ENCODE assay signal across 2 cellular contexts in the genomic region with DNA sequence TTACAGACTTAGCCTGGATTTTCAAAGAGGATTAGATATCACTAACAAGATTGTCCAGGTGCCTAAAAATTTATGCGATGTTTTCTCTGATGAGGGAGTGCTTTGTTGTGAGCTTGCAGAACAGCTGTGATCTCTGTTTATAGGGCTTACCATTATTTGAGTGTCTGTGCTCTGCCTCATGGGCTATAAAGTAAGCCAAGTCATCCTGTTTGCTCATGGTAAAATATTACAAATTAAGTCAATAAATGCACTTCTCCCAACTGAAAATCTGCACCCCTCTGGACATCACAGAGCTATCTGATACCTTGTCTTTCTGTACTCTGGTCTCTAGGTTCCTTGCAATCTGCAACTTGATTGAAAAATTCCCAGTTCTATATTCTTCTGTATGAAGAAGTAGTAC.
A peak's percentile ranks its signal among the peaks of the same experiment; 100 is the strongest.
TF ChIP-seq lines count a peak whose summit lies in the region.

No MANE protein-coding gene starts in this region.

TF ChIP-seq in A549, 52 proteins besides CTCF, POLR2A, EP300 and RAD21:
- TF ChIP-seq SMC3 (IDR thresholded peaks at IDR 0.05) = peak; percentile 20; the same call in 1 of the 3 replicates
- no peak for TF ChIP-seq RARB (CRISPR knock-in tag; IDR thresholded peaks at IDR 0.05)
- TF ChIP-seq, protein P1, sequence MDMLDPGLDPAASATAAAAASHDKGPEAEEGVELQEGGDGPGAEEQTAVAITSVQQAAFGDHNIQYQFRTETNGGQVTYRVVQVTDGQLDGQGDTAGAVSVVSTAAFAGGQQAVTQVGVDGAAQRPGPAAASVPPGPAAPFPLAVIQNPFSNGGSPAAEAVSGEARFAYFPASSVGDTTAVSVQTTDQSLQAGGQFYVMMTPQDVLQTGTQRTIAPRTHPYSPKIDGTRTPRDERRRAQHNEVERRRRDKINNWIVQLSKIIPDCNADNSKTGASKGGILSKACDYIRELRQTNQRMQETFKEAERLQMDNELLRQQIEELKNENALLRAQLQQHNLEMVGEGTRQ (IDR thresholded peaks at IDR 0.05) = no peak
- TF ChIP-seq CHD2 (IDR thresholded peaks at IDR 0.05; ENCODE audit: low read length, partially characterized antibody) = no peak
- no peak for TF ChIP-seq FOSB (CRISPR knock-in tag; IDR thresholded peaks at IDR 0.05)
- no peak for TF ChIP-seq ZNF302 (CRISPR knock-in tag; IDR thresholded peaks at IDR 0.05)
- no peak for TF ChIP-seq NPAS2 (CRISPR knock-in tag; IDR thresholded peaks at IDR 0.05; ENCODE audit: borderline replicate concordance)
- no peak for TF ChIP-seq RFX5 (IDR thresholded peaks at IDR 0.05)
- TF ChIP-seq FOSL2 (IDR thresholded peaks at IDR 0.05) = no peak
- no peak for TF ChIP-seq FOSL2 (CRISPR knock-in tag; IDR thresholded peaks at IDR 0.05)
- TF ChIP-seq, protein P2, sequence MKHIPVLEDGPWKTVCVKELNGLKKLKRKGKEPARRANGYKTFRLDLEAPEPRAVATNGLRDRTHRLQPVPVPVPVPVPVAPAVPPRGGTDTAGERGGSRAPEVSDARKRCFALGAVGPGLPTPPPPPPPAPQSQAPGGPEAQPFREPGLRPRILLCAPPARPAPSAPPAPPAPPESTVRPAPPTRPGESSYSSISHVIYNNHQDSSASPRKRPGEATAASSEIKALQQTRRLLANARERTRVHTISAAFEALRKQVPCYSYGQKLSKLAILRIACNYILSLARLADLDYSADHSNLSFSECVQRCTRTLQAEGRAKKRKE (CRISPR knock-in tag; IDR thresholded peaks at IDR 0.05; ENCODE audit: low read depth) = no peak
- TF ChIP-seq KDM5A (IDR thresholded peaks at IDR 0.05) = no peak
- TF ChIP-seq BHLHE40 (IDR thresholded peaks at IDR 0.05; ENCODE audit: low read depth, low read length) = no peak
- no peak for TF ChIP-seq CBX2 (IDR thresholded peaks at IDR 0.05; ENCODE audit: borderline replicate concordance, low read depth)
- no peak for TF ChIP-seq PHF8 (IDR thresholded peaks at IDR 0.05; ENCODE audit: borderline replicate concordance, low read depth)
- peak in 1 of 2 experiments; percentile 40; a peak in 1 of 5 replicates for TF ChIP-seq JUN (IDR thresholded peaks at IDR 0.05)
- TF ChIP-seq, protein P3, sequence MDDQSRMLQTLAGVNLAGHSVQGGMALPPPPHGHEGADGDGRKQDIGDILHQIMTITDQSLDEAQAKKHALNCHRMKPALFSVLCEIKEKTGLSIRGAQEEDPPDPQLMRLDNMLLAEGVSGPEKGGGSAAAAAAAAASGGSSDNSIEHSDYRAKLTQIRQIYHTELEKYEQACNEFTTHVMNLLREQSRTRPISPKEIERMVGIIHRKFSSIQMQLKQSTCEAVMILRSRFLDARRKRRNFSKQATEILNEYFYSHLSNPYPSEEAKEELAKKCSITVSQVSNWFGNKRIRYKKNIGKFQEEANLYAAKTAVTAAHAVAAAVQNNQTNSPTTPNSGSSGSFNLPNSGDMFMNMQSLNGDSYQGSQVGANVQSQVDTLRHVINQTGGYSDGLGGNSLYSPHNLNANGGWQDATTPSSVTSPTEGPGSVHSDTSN (IDR thresholded peaks at IDR 0.05) = 0 out of 2 replicates have a peak, but pooled peaks have one; percentile 27
- TF ChIP-seq, protein P4, sequence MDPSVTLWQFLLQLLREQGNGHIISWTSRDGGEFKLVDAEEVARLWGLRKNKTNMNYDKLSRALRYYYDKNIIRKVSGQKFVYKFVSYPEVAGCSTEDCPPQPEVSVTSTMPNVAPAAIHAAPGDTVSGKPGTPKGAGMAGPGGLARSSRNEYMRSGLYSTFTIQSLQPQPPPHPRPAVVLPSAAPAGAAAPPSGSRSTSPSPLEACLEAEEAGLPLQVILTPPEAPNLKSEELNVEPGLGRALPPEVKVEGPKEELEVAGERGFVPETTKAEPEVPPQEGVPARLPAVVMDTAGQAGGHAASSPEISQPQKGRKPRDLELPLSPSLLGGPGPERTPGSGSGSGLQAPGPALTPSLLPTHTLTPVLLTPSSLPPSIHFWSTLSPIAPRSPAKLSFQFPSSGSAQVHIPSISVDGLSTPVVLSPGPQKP (IDR thresholded peaks at IDR 0.05; ENCODE audit: low read depth, low read length) = no peak
- TF ChIP-seq MYC (IDR thresholded peaks at IDR 0.05; ENCODE audit: borderline replicate concordance, low read length) = no peak
- TF ChIP-seq HOXB13 (CRISPR knock-in tag; IDR thresholded peaks at IDR 0.05; ENCODE audit: low read depth) = no peak
- TF ChIP-seq GATA3 (IDR thresholded peaks at IDR 0.05; ENCODE audit: borderline replicate concordance) = peak; percentile 69; the same call in 1 of the 2 replicates
- TF ChIP-seq JUNB (IDR thresholded peaks at IDR 0.05) = peak; percentile 33; the same call in 1 of the 2 replicates
- no peak for TF ChIP-seq FOXS1 (CRISPR knock-in tag; IDR thresholded peaks at IDR 0.05)
- TF ChIP-seq, protein P5, sequence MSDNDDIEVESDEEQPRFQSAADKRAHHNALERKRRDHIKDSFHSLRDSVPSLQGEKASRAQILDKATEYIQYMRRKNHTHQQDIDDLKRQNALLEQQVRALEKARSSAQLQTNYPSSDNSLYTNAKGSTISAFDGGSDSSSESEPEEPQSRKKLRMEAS (IDR thresholded peaks at IDR 0.05) = peak; percentile 39; the same call in 1 of the 2 replicates
- TF ChIP-seq POLR2AphosphoS2 (conservative IDR thresholded peaks at IDR 0.05; ENCODE audit: low read length) = no peak
- TF ChIP-seq CEBPB (IDR thresholded peaks at IDR 0.05) = peak in 1 of 2 experiments; percentile 8; a peak in 1 of 4 replicates
- TF ChIP-seq, protein P6, sequence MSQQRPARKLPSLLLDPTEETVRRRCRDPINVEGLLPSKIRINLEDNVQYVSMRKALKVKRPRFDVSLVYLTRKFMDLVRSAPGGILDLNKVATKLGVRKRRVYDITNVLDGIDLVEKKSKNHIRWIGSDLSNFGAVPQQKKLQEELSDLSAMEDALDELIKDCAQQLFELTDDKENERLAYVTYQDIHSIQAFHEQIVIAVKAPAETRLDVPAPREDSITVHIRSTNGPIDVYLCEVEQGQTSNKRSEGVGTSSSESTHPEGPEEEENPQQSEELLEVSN (IDR thresholded peaks at IDR 0.05; ENCODE audit: borderline replicate concordance, low read depth) = no peak
- TF ChIP-seq NFE2L2 (conservative IDR thresholded peaks at IDR 0.05; ENCODE audit: low read length) = no peak
- TF ChIP-seq RNF2 (IDR thresholded peaks at IDR 0.05; ENCODE audit: borderline replicate concordance, low read depth) = no peak
- no peak for TF ChIP-seq MAZ (IDR thresholded peaks at IDR 0.05; ENCODE audit: borderline replicate concordance, low read depth, low read length)

TF ChIP-seq in IMR-90, 13 proteins besides CTCF, POLR2A, EP300 and RAD21:
- TF ChIP-seq CHD1 (IDR thresholded peaks at IDR 0.05; ENCODE audit: low read depth, low read length) (no peak), FOS (IDR thresholded peaks at IDR 0.05; ENCODE audit: low read depth, low read length) (no peak), CEBPB (IDR thresholded peaks at IDR 0.05; ENCODE audit: low read depth, low read length) (no peak), RFX5 (IDR thresholded peaks at IDR 0.05; ENCODE audit: low read depth, low read length) (no peak), MAZ (IDR thresholded peaks at IDR 0.05; ENCODE audit: borderline replicate concordance, low read depth, low read length) (no peak)
